8 cellular contexts compared by ENCODE assay signal in the genomic region with DNA sequence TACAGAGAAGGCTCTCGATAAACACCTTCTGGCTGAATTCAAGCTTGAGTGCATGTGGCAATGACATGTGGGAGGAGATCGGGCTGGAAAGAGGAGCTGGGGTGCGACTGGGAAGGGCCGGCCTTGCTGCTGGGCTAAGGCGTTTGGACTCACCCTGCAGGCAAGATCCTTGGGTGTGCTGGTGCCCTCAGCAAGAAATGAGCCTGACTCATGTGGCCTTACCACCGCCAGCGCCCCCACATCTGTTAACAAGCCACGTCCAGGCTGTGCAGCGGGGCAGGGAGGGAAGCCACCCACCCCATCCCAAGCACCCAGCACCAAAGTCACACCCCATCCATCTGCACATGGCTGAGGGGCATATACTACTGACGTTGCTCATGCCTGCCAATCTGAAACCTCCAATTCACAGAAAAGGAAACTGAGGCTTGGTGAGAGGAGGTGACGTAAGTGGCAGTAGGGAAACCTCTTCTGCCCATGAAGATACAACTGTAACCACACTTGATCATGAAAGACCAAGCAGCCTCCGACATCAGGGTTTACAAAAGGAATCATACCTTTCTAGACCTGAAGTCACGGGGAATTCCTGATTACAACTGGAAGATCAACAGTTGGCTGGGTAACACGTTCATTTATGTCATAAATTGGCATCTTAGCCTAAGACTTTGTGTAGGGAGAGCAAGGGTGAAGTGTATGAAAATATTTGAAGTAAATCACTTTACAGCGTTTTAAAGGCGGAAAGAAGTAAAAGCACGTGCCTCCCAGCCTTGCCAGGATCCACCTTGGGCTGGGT. TPM values are rescaled to one million over a fixed set of nuclear protein-coding genes. Genes with fewer than 3 reads are reported as not detected.
DNase-seq lines count a peak whose midpoint lies in the region; ATAC-seq and TF ChIP-seq lines count a peak whose summit lies in the region.

No MANE protein-coding gene starts in this region.

- H3K36me3 Mint-ChIP-seq in neural progenitor cell = peaks cover 3% of the 10 kb centered on the region

- H3K9me2 ChIP-seq in OCI-LY7 (ENCODE audit: insufficient read depth, low read length) = no peaks in the 10 kb centered on the region

- peak overlapping the region; percentile 84 for H3K4me2 ChIP-seq in OCI-LY7 (ENCODE audit: low read length)
- peak overlapping the region; percentile 78 for H3K4me2 ChIP-seq in neural progenitor cell

- no peak for TF ChIP-seq CTCF in OCI-LY7 (conservative IDR thresholded peaks at IDR 0.05; ENCODE audit: low read length)
- no peak for TF ChIP-seq CTCF in neural progenitor cell (IDR thresholded peaks at IDR 0.05)

- intact Hi-C loops in OCI-LY7 (cut with micrococcal nuclease; ENCODE audit: unreplicated experiment) = no loop called here

- H2AFZ ChIP-seq in OCI-LY7 (ENCODE audit: low read length) = peak overlapping the region; percentile 90; the same call in 1 of the 2 replicates
- no peak overlapping the region for H2AFZ ChIP-seq in neural progenitor cell (replicated peaks)

- peaks cover 15% of the 10 kb centered on the region for H3K4me1 ChIP-seq in OCI-LY7 (ENCODE audit: insufficient read depth, low read length, poor library complexity, severe bottlenecking)
- H3K4me1 ChIP-seq in esophagus (ENCODE audit: control insufficient read depth in 2 of 2, insufficient read depth in 2 of 2, low read length in 1 of 2) = peaks cover 18 to 24% of the 10 kb centered on the region in 2 donors
- H3K4me1 ChIP-seq in neural progenitor cell = no peaks in the 10 kb centered on the region

- H3K9me3 ChIP-seq in OCI-LY7 (ENCODE audit: low read length) (no peaks in the 10 kb centered on the region), esophagus (ENCODE audit: control insufficient read depth in 2 of 2, insufficient read depth in 1 of 2, low read depth in 1 of 2, low read length in 1 of 2) (no peaks in the 10 kb centered on the region), neural progenitor cell (ENCODE audit: low read depth) (no peaks in the 10 kb centered on the region)

- no peaks in the 10 kb centered on the region for H3F3A ChIP-seq in neural progenitor cell (ENCODE audit: low read depth)

- WGBS in esophagus, 2 donors = 49 to 56% methylated on average over 17 of the region's 17 CpGs

- peaks cover 14% of the 10 kb centered on the region for H3K27me3 Mint-ChIP-seq in neural progenitor cell (ENCODE audit: insufficient read depth, low read depth)

- H3K36me3 ChIP-seq in OCI-LY7 (ENCODE audit: insufficient read depth, low read length) = no peaks in the 10 kb centered on the region
- H3K36me3 ChIP-seq in esophagus (ENCODE audit: control insufficient read depth in 2 of 2, insufficient read depth in 2 of 2, low read length in 1 of 2) = peaks cover 0 to 11% of the 10 kb centered on the region in 2 donors
- no peaks in the 10 kb centered on the region for H3K36me3 ChIP-seq in neural progenitor cell

- H3K27me3 ChIP-seq in esophagus (ENCODE audit: control insufficient read depth in 1 of 2, insufficient read depth in 2 of 2, low read length in 2 of 2) (no peaks in the 10 kb centered on the region), neural progenitor cell (peaks cover 19% of the 10 kb centered on the region)

- CTCF ChIA-PET in OCI-LY7 (lab: Charles Lee; ENCODE audit: unreplicated experiment) = interaction anchor here (1.0 kb wide), 1 partner anchor 15 kb away, joined by 3 read pairs; no protein-coding TSS in a partner anchor

- H3K9ac ChIP-seq in neural progenitor cell = no peak overlapping the region

- H3K9me3 Mint-ChIP-seq in neural progenitor cell = no peaks in the 10 kb centered on the region

- DNase-seq in CD1c-positive myeloid dendritic cell (ENCODE audit: extremely low spot score) (peak; percentile 26), OCI-LY7 (ENCODE audit: low spot score) (no peak), neural progenitor cell (ENCODE audit: low spot score) (no peak), NCI-H69 (lab: John Stamatoyannopoulos, UW) (no peak), DMS153 treated with DMSO at 0.1 percent for 48 hours (lab: John Stamatoyannopoulos, UW; ENCODE audit: unreplicated experiment) (no peak), NCI-H524 (lab: John Stamatoyannopoulos, UW) (no peak)

- BruUV-seq in OCI-LY7 (replicated peaks; lab: Mats Ljungman, UMichigan) = no TSS peak

- no peak overlapping the region for H3K27ac ChIP-seq in OCI-LY7 (ENCODE audit: low read depth, low read length, poor library complexity, severe bottlenecking)
- peak overlapping the region; percentile 89 to 94 for H3K27ac ChIP-seq in esophagus (ENCODE audit: low read depth in 2 of 2, low read length in 1 of 2)
- no peak overlapping the region for H3K27ac ChIP-seq in neural progenitor cell

- H3K27ac Mint-ChIP-seq in neural progenitor cell = no peak overlapping the region

- H4K20me1 ChIP-seq in OCI-LY7 (ENCODE audit: insufficient read depth, low read length) = no peaks in the 10 kb centered on the region
- H4K20me1 ChIP-seq in neural progenitor cell (ENCODE audit: low read depth) = no peaks in the 10 kb centered on the region

- ATAC-seq in HG03139 (IDR thresholded peaks at IDR 0.05; ENCODE audit: unreplicated experiment) = no peak

- POLR2A ChIA-PET in OCI-LY7 (lab: Charles Lee) = interaction anchor here (0.9 to 3.6 kb wide), 4 partner anchors 26 to 303 kb away, joined by 3 to 24 read pairs (median 5); no protein-coding TSS in a partner anchor

- H3K4me3 ChIP-seq in OCI-LY7 (ENCODE audit: low read depth, low read length, poor library complexity, severe bottlenecking) = peak overlapping the region; percentile 77
- H3K4me3 ChIP-seq in esophagus (ENCODE audit: low read depth in 1 of 2, low read length in 2 of 2) = peak overlapping the region; percentile 83 to 90
- peak overlapping the region; percentile 76 for H3K4me3 ChIP-seq in neural progenitor cell

- peak overlapping the region; percentile 84 for H3K4me3 Mint-ChIP-seq in neural progenitor cell

- H3K79me2 ChIP-seq in OCI-LY7 (ENCODE audit: insufficient read depth, low read depth, low read length) (no peaks in the 10 kb centered on the region), neural progenitor cell (ENCODE audit: low read depth) (no peaks in the 10 kb centered on the region)

- peaks cover 45% of the 10 kb centered on the region for H3K4me1 Mint-ChIP-seq in neural progenitor cell

RNA-seq across cellular contexts. Expression of a gene that starts 1.1 kb away (rescaled TPM):
- 9.5 and 10.6 TPM in 2 replicates for total RNA-seq in OCI-LY7 (2014; rRNA removed; shearing (Covaris generic))
- total RNA-seq in OCI-LY7 (2022) (15.0 and 15.2 TPM in 2 replicates), neural progenitor cell (ENCODE audit: low replicate concordance) (10.0 and 19.5 TPM in 2 replicates)
- 10 to 100 TPM; 12.2 to 13.4 TPM for polyA plus RNA-seq in esophagus

RNA-seq across cellular contexts. Expression of a gene that starts 17.2 kb away (rescaled TPM):
- 0.06 and 0.10 TPM in 2 replicates for total RNA-seq in OCI-LY7 (2014; rRNA removed; shearing (Covaris generic))
- total RNA-seq in OCI-LY7 (2022) (0.06 and 0.13 TPM in 2 replicates), neural progenitor cell (ENCODE audit: low replicate concordance) (not detected in 2 replicates)
- polyA plus RNA-seq in esophagus = under 1 TPM; 0.56 to 0.59 TPM

Comparison
In these comparisons a context has a peak if more than half of its experiments do, and no peak if none do; other contexts are left out.
1. H3K27ac ChIP-seq: peak in esophagus (2 of 2); none in OCI-LY7 (single experiment) and neural progenitor cell (single experiment).
2. Peak in every context shown above with its lines, with median percentiles within 50 percentile points of each other: H3K4me3 ChIP-seq.